ENCODE assay signal across 8 cellular contexts in genomic region chr7:49001610-49002033, GRCh38.
DNase-seq lines count a peak whose midpoint lies in the region; ATAC-seq and TF ChIP-seq lines count a peak whose summit lies in the region.

No MANE protein-coding gene starts in this region.

- in situ Hi-C loops in mammary epithelial cell (cut with MboI; ENCODE audit: low sequenced_read_pairs in 2 of 2), result no loop called here

- peaks cover 21% of the 10 kb centered on the region for H3K9me3 Mint-ChIP-seq in nephron progenitor cell

- no TSS peak for BruUV-seq in mammary epithelial cell (replicated peaks; lab: Mats Ljungman, UMichigan)

- H3K27me3 ChIP-seq in GM06990 (replicated peaks; ENCODE audit: control insufficient read depth, insufficient read depth, low read length), result no peaks in the 10 kb centered on the region
- H3K27me3 ChIP-seq in mammary epithelial cell (ENCODE audit: insufficient read depth, low read length), result peaks cover 2% of the 10 kb centered on the region

- dilution Hi-C loops in mammary epithelial cell (cut with HindIII; ENCODE audit: low sequenced_read_pairs), result no loop called here

- no peak overlapping the region for H3K4me2 ChIP-seq in mammary epithelial cell (ENCODE audit: insufficient read depth, low read depth, low read length)

- H3K9me3 ChIP-seq in mammary epithelial cell (replicated peaks; ENCODE audit: insufficient read depth, low read length), result no peaks in the 10 kb centered on the region

- H3K27ac ChIP-seq in mammary epithelial cell (ENCODE audit: insufficient read depth, low read depth, low read length), result no peak overlapping the region

- CTCF ChIA-PET in mammary epithelial cell (lab: Charles Lee; ENCODE audit: low non-redundant PET), result interaction anchor here (0.6 to 0.7 kb wide), 2 partner anchors 114 to 790 kb away, joined by 5 read pairs; no protein-coding TSS in a partner anchor

- TF ChIP-seq CTCF in GM06990 (IDR thresholded peaks at IDR 0.05; ENCODE audit: insufficient read depth, low read length, poor library complexity, severe bottlenecking), result peak; percentile 86
- TF ChIP-seq CTCF in mammary epithelial cell (conservative IDR thresholded peaks at IDR 0.05 in 1 of 2, IDR thresholded peaks at IDR 0.05 in 1 of 2; ENCODE audit: extremely low read depth in 1 of 2, insufficient read depth in 1 of 2, low read depth in 1 of 2, low read length in 2 of 2), result peak; percentile 75 to 83
- TF ChIP-seq CTCF in nephron progenitor cell (IDR thresholded peaks at IDR 0.05), result peak; percentile 67

- no peaks in the 10 kb centered on the region for H4K20me1 ChIP-seq in mammary epithelial cell (ENCODE audit: insufficient read depth, low read length)

- H3K4me1 ChIP-seq in mammary epithelial cell (ENCODE audit: insufficient read depth, low read length), result no peaks in the 10 kb centered on the region

- H2AFZ ChIP-seq in mammary epithelial cell (ENCODE audit: low read depth, low read length), result no peak overlapping the region

- WGBS in mammary epithelial cell (ENCODE audit: low coverage, missing lambda C conversion rate), result 0% methylated on average over 1 of the region's 1 CpG

- ATAC-seq in GM19324 (IDR thresholded peaks at IDR 0.05; ENCODE audit: low FRiP score, unreplicated experiment) (peak; percentile 78), HG03066 (IDR thresholded peaks at IDR 0.05; ENCODE audit: low read depth, unreplicated experiment) (peak; percentile 98)

- H3K4me3 ChIP-seq in GM06990 (replicated peaks; ENCODE audit: low read depth, low read length), result no peak overlapping the region
- H3K4me3 ChIP-seq in mammary epithelial cell (replicated peaks in 1 of 3; ENCODE audit: insufficient read depth in 1 of 3, low read depth in 2 of 3, low read length in 3 of 3), result no peak overlapping the region

- intact Hi-C loops in mammary epithelial cell (cut with micrococcal nuclease), result loop anchor here (1.0 to 2.0 kb wide), 4 partner anchors 165 to 851 kb away; no protein-coding TSS in a partner anchor

- H3K9ac ChIP-seq in mammary epithelial cell (ENCODE audit: insufficient read depth, low read length), result no peak overlapping the region

- peaks cover 4% of the 10 kb centered on the region for H3K36me3 Mint-ChIP-seq in nephron progenitor cell (ENCODE audit: low read depth)

- DNase-seq in GM06990 (ENCODE audit: extremely low read depth, insufficient read length) (peak; percentile 2), NCI-H748 treated with DMSO at 0.1 percent for 48 hours (lab: John Stamatoyannopoulos, UW) (peak; percentile 54), mammary epithelial cell (peak; percentile 31), nephron progenitor cell (peak; percentile 42)
- no peak for DNase-seq in activated CD8-positive, alpha-beta memory T cell treated with anti-CD3 and anti-CD28 coated beads, Interleukin-2, amount 50 U/mL, for 4 hours
- DNase-seq in activated CD4-positive, CD25-positive, alpha-beta regulatory T cell treated with anti-CD3 and anti-CD28 coated beads, Interleukin-2, amount 50 U/mL, for 72 hours, result no peak

- H3K36me3 ChIP-seq in GM06990 (ENCODE audit: control insufficient read depth, insufficient read depth, low read length), result no peaks in the 10 kb centered on the region
- no peaks in the 10 kb centered on the region for H3K36me3 ChIP-seq in mammary epithelial cell (ENCODE audit: insufficient read depth, low read length)

- no peaks in the 10 kb centered on the region for H3K27me3 Mint-ChIP-seq in nephron progenitor cell (ENCODE audit: low read depth, poor library complexity)

- H3K79me2 ChIP-seq in mammary epithelial cell (ENCODE audit: insufficient read depth, low read length), result no peaks in the 10 kb centered on the region

- no peak overlapping the region for H3K4me3 Mint-ChIP-seq in nephron progenitor cell

- no peak overlapping the region for H3K27ac Mint-ChIP-seq in nephron progenitor cell

- peaks cover 9% of the 10 kb centered on the region for H3K4me1 Mint-ChIP-seq in nephron progenitor cell

Comparison
In these comparisons a context has a peak if more than half of its experiments do, and no peak if none do; other contexts are left out.
1. DNase-seq: peak in GM06990 (single experiment), NCI-H748 treated with DMSO at 0.1 percent for 48 hours (single experiment), mammary epithelial cell (single experiment) and nephron progenitor cell (single experiment); none in activated CD8-positive, alpha-beta memory T cell treated with anti-CD3 and anti-CD28 coated beads, Interleukin-2, amount 50 U/mL, for 4 hours (single experiment) and activated CD4-positive, CD25-positive, alpha-beta regulatory T cell treated with anti-CD3 and anti-CD28 coated beads, Interleukin-2, amount 50 U/mL, for 72 hours (single experiment).
2. Peak in every context shown above with its lines, with median percentiles within 50 percentile points of each other: CTCF ChIP-seq.